ENCODE assay signal across 8 cellular contexts in genomic region chr16:55711959-55712876, GRCh38. TPM values are rescaled to one million over a fixed set of nuclear protein-coding genes. Genes with fewer than 3 reads are reported as not detected.
A peak's percentile ranks its signal among the peaks of the same experiment; 100 is the strongest.
DNase-seq lines count a peak whose midpoint lies in the region; ATAC-seq and TF ChIP-seq lines count a peak whose summit lies in the region.

No MANE protein-coding gene starts in this region.

- no peak overlapping the region for H3K27ac ChIP-seq in SJSA1
- no peak overlapping the region for H3K27ac ChIP-seq in psoas muscle

- H3K27ac Mint-ChIP-seq in glutamatergic neuron (ENCODE audit: unreplicated experiment): no peak overlapping the region

- no peak overlapping the region for H3K4me3 Mint-ChIP-seq in glutamatergic neuron (ENCODE audit: unreplicated experiment)

- DNase-seq in BJ (ENCODE audit: low read depth) (no peak), KG1 (lab: John Stamatoyannopoulos, UW) (peak; percentile 48), SJSA1 (ENCODE audit: low read depth in 1 of 2, low spot score in 2 of 2) (peak; percentile 39 to 61), glutamatergic neuron (peak; percentile 81), psoas muscle (peak; percentile 51 to 77)
- peak; percentile 31 for DNase-seq in activated gamma-delta T cell treated with anti-CD3 and anti-CD28 coated beads, Interleukin-2, amount 50 U/mL, for 16 hours (ENCODE audit: low read depth)

- peaks cover under 1% of the 10 kb centered on the region for H3K4me1 Mint-ChIP-seq in glutamatergic neuron (ENCODE audit: low read depth, unreplicated experiment)

- H3K4me1 ChIP-seq in SJSA1 (replicated peaks): no peaks in the 10 kb centered on the region
- H3K4me1 ChIP-seq in psoas muscle: no peaks in the 10 kb centered on the region

- CTCF ChIA-PET in BJ (lab: Yijun Ruan, JAX): interaction anchor here (0.6 to 20.3 kb wide), 13 partner anchors 9 to 1693 kb away, joined by 3 to 439 read pairs (median 3); no protein-coding TSS in a partner anchor

- H3K9me3 ChIP-seq in SJSA1 (replicated peaks): no peaks in the 10 kb centered on the region
- no peaks in the 10 kb centered on the region for H3K9me3 ChIP-seq in psoas muscle

- no peaks in the 10 kb centered on the region; the same call in 1 of the 2 replicates for H3K27me3 ChIP-seq in BJ (ENCODE audit: control insufficient read depth, insufficient read depth, low read length)
- peaks cover 11% of the 10 kb centered on the region; the same call in 1 of the 2 replicates for H3K27me3 ChIP-seq in SJSA1 (replicated peaks)
- peaks cover 0 to 8% (median 4%) of the 10 kb centered on the region in 3 donors for H3K27me3 ChIP-seq in psoas muscle (ENCODE audit: insufficient read depth in 3 of 3, low read length in 2 of 3)

- intact Hi-C loops in psoas muscle (cut with DNase I): loop anchor here (2.0 to 10.0 kb wide), 3 partner anchors 129 to 603 kb away; no protein-coding TSS in a partner anchor

- peaks cover 5% of the 10 kb centered on the region for H3K27me3 Mint-ChIP-seq in glutamatergic neuron (ENCODE audit: unreplicated experiment)

- H3K36me3 ChIP-seq in BJ (ENCODE audit: control insufficient read depth, insufficient read depth, low read length): no peaks in the 10 kb centered on the region; the same call in 1 of the 2 replicates
- H3K36me3 ChIP-seq in SJSA1: no peaks in the 10 kb centered on the region
- H3K36me3 ChIP-seq in psoas muscle (ENCODE audit: insufficient read depth in 1 of 2, low read depth in 1 of 2): no peaks in the 10 kb centered on the region

- H3K4me3 ChIP-seq in BJ (ENCODE audit: low read depth, low read length) (no peak overlapping the region), SJSA1 (no peak overlapping the region), psoas muscle (no peak overlapping the region)

- TF ChIP-seq CTCF in BJ (IDR thresholded peaks at IDR 0.05; ENCODE audit: insufficient read depth, low read depth, low read length): peak; percentile 69
- peak; percentile 83 for TF ChIP-seq CTCF in glutamatergic neuron (IDR thresholded peaks at IDR 0.05; ENCODE audit: partially characterized antibody, unreplicated experiment)
- peak; percentile 73 for TF ChIP-seq CTCF in psoas muscle (IDR thresholded peaks at IDR 0.05)

- WGBS in psoas muscle, 3 donors: 23 to 29% (median 23%) methylated on average over 10 of the region's 10 CpGs

- POLR2A ChIA-PET in BJ (lab: Charles Lee): no interaction called here

- no peaks in the 10 kb centered on the region for H3K36me3 Mint-ChIP-seq in glutamatergic neuron (ENCODE audit: unreplicated experiment)

- H3K9me3 Mint-ChIP-seq in glutamatergic neuron (ENCODE audit: unreplicated experiment): no peaks in the 10 kb centered on the region

- ATAC-seq in GM19351 (IDR thresholded peaks at IDR 0.05; ENCODE audit: unreplicated experiment) (peak; percentile 92), psoas muscle (peak; percentile 61 to 74 (median 66)), GM18520 (IDR thresholded peaks at IDR 0.05; ENCODE audit: unreplicated experiment) (no peak)

RNA-seq across cellular contexts. Expression of gene SLC6A2, which starts 56.4 kb away (rescaled TPM):
- polyA plus RNA-seq in BJ (2011; rRNA removed) (not detected in 2 replicates), psoas muscle (under 1 TPM in 1 of 3 donors, not detected in 2; 0.04 TPM)
- not detected in 2 replicates for polyA minus RNA-seq in BJ (2011; rRNA and poly(A)+ RNA removed)
- not detected in 2 replicates for total RNA-seq in SJSA1 (2014; rRNA removed; shearing (Covaris generic))
- total RNA-seq in glutamatergic neuron (ENCODE audit: unreplicated experiment) (not detected), psoas muscle (not detected)
